ENCODE assay signal across 28 cellular contexts in genomic region chr6:7851780-7852179, GRCh38.
"Had no signal": no experiment of that assay in that cellular context is flagged by ENCODE, and none has a peak within 500 bp of the region (broad histone marks: within the 10 kb centered on the region; RNA-seq: fewer than 3 reads in every experiment).

No MANE protein-coding gene starts in this region.

- FAIRE-seq: urothelium cell line had no signal

- H3K27ac ChIP-seq: stomach, suprapubic skin, testis, thoracic aorta, thyroid gland, tibial artery, tibial nerve, upper lobe of left lung, upper lobe of right lung, uterus, vagina had no signal

- H3K4me1 Mint-ChIP-seq: stimulated activated effector memory CD8-positive, alpha-beta T cell treated with anti-CD3 and anti-CD28 coated beads, Interleukin-12 subunit alpha, Interleukin-12 subunit beta, amount 100 ng/mL, for 72 hours; stimulated activated memory B cell treated with anti-CD40 and anti-IgM and Interleukin-4, amounts not matched to agents 10 μg/mL and 1 μg/mL and 100 μg/mL, for 72 hours; stimulated activated naive CD8-positive, alpha-beta T cell treated with anti-CD3 and anti-CD28 coated beads, Interleukin-15, amount 100 ng/mL, for 72 hours had no signal

- H3K36me3 Mint-ChIP-seq: stimulated activated effector memory CD8-positive, alpha-beta T cell treated with anti-CD3 and anti-CD28 coated beads, Interleukin-12 subunit alpha, Interleukin-12 subunit beta, amount 100 ng/mL, for 72 hours; type B pancreatic cell had no signal

- H3K9me3 ChIP-seq: testis, thyroid gland had no signal

- H3K27me3 ChIP-seq: stomach, suprapubic skin, testis, thyroid gland, tibial artery, tibial nerve, upper lobe of left lung, upper lobe of right lung, uterus, vagina had no signal

- DNase-seq: stimulated activated CD4-positive, alpha-beta T cell treated with anti-CD3 and anti-CD28 coated beads, Interleukin-2, amount 100 ng/mL, for 48 hours; stimulated activated CD4-positive, alpha-beta T cell treated with anti-CD3 and anti-CD28 coated beads, Interleukin-4, amount 100 ng/mL, for 1 hour; stimulated activated CD4-positive, alpha-beta T cell treated with anti-CD3 and anti-CD28 coated beads, Interleukin-4, amount 100 ng/mL, for 24 hours; stimulated activated CD4-positive, alpha-beta T cell treated with anti-CD3 and anti-CD28 coated beads, Interleukin-4, amount 100 ng/mL, for 4 hours; stimulated activated CD8-positive, alpha-beta memory T cell treated with anti-CD3 and anti-CD28 coated beads, Interleukin-4, amount 100 ng/mL, for 48 hours; stimulated activated naive B cell treated with anti-CD40 and anti-IgM and Interleukin-4, amounts not matched to agents 10 μg/mL and 1 μg/mL and 100 μg/mL, for 72 hours; stimulated activated naive CD4-positive, alpha-beta T cell; stimulated activated naive CD4-positive, alpha-beta T cell treated with Interleukin-2 at 50 U/mL for 16 hours; stimulated activated naive CD8-positive, alpha-beta T cell treated with anti-CD3 and anti-CD28 coated beads, Interleukin-15, amount 100 ng/mL, for 72 hours; stimulated activated naive CD8-positive, alpha-beta T cell treated with anti-CD3 and anti-CD28 coated beads, Interleukin-15, Interleukin-2, amounts not matched to agents 100 U/mL and 50 U/mL, for 24 hours; stomach; substantia nigra; testis; thyroid gland; tibial artery; trophoblast cell; upper lobe of left lung; upper lobe of right lung; uterus had no signal

- H3K36me3 ChIP-seq: stomach, suprapubic skin, thoracic aorta, thyroid gland, tibial nerve, upper lobe of left lung, upper lobe of right lung, uterus, vagina had no signal

- H3K4me1 ChIP-seq: stomach, suprapubic skin, testis, thyroid gland, tibial nerve, upper lobe of left lung, upper lobe of right lung, uterus, vagina had no signal

- H3K27ac Mint-ChIP-seq: stimulated activated effector memory CD8-positive, alpha-beta T cell treated with anti-CD3 and anti-CD28 coated beads, Interleukin-12 subunit alpha, Interleukin-12 subunit beta, amount 100 ng/mL, for 72 hours; stimulated activated memory B cell treated with anti-CD40 and anti-IgM and Interleukin-4, amounts not matched to agents 10 μg/mL and 1 μg/mL and 100 μg/mL, for 72 hours; stimulated activated naive B cell treated with anti-CD40 and anti-IgM and Interleukin-4, amounts not matched to agents 10 μg/mL and 1 μg/mL and 100 μg/mL, for 72 hours; stimulated activated naive CD8-positive, alpha-beta T cell treated with anti-CD3 and anti-CD28 coated beads, Interleukin-15, amount 100 ng/mL, for 72 hours; stimulated activated naive CD8-positive, alpha-beta T cell treated with anti-CD3 and anti-CD28 coated beads, Interleukin-15, Interleukin-2, amounts not matched to agents 100 ng/mL and 50 ng/mL, for 24 hours; type B pancreatic cell had no signal

- H3K27me3 Mint-ChIP-seq: stimulated activated memory B cell treated with anti-CD40 and anti-IgM and Interleukin-4, amounts not matched to agents 10 μg/mL and 1 μg/mL and 100 μg/mL, for 72 hours; type B pancreatic cell had no signal

- H3K4me3 ChIP-seq: stomach, suprapubic skin, testis, thoracic aorta, thyroid gland, tibial artery, tibial nerve, upper lobe of left lung, upper lobe of right lung, uterus, vagina had no signal

- H3K4me3 Mint-ChIP-seq: stimulated activated effector memory CD8-positive, alpha-beta T cell treated with anti-CD3 and anti-CD28 coated beads, Interleukin-12 subunit alpha, Interleukin-12 subunit beta, amount 100 ng/mL, for 72 hours; stimulated activated memory B cell treated with anti-CD40 and anti-IgM and Interleukin-4, amounts not matched to agents 10 μg/mL and 1 μg/mL and 100 μg/mL, for 72 hours; stimulated activated naive B cell treated with anti-CD40 and anti-IgM and Interleukin-4, amounts not matched to agents 10 μg/mL and 1 μg/mL and 100 μg/mL, for 72 hours; stimulated activated naive CD8-positive, alpha-beta T cell treated with anti-CD3 and anti-CD28 coated beads, Interleukin-15, amount 100 ng/mL, for 72 hours; stimulated activated naive CD8-positive, alpha-beta T cell treated with anti-CD3 and anti-CD28 coated beads, Interleukin-15, Interleukin-2, amounts not matched to agents 100 ng/mL and 50 ng/mL, for 24 hours; type B pancreatic cell had no signal

- ATAC-seq: stimulated activated effector memory CD8-positive, alpha-beta T cell treated with anti-CD3 and anti-CD28 coated beads, Interleukin-12 subunit alpha, Interleukin-12 subunit beta, amount 100 ng/mL, for 72 hours; stimulated activated memory B cell treated with anti-CD40 and anti-IgM and Interleukin-4, amounts not matched to agents 10 μg/mL and 1 μg/mL and 100 μg/mL, for 72 hours; stimulated activated naive B cell treated with anti-CD40 and anti-IgM and Interleukin-4, amounts not matched to agents 10 μg/mL and 1 μg/mL and 100 μg/mL, for 72 hours; stimulated activated naive CD8-positive, alpha-beta T cell treated with anti-CD3 and anti-CD28 coated beads, Interleukin-15, amount 100 ng/mL, for 72 hours; stimulated activated naive CD8-positive, alpha-beta T cell treated with anti-CD3 and anti-CD28 coated beads, Interleukin-15, Interleukin-2, amounts not matched to agents 100 U/mL and 50 U/mL, for 24 hours; upper lobe of right lung had no signal
